8 cellular contexts compared by ENCODE assay signal in genomic region chr1:19762175-19762779, GRCh38. TPM values are rescaled to one million over a fixed set of nuclear protein-coding genes. Genes with fewer than 3 reads are reported as not detected.
DNase-seq lines count a peak whose midpoint lies in the region; ATAC-seq and TF ChIP-seq lines count a peak whose summit lies in the region.

No MANE protein-coding gene starts in this region.

- H3K4me3 Mint-ChIP-seq in brain (no peak overlapping the region), memory B cell (no peak overlapping the region)

- H3K4me1 Mint-ChIP-seq in brain (peaks cover 9% of the 10 kb centered on the region), memory B cell (peaks cover 12% of the 10 kb centered on the region)

- H3K27ac Mint-ChIP-seq in brain: no peak overlapping the region
- H3K27ac Mint-ChIP-seq in memory B cell: no peak overlapping the region

- TF ChIP-seq CTCF in AG04450 (IDR thresholded peaks at IDR 0.05; ENCODE audit: low read depth, low read length): peak; percentile 81
- TF ChIP-seq CTCF in brain (conservative IDR thresholded peaks at IDR 0.05): peak; percentile 49 to 66

- H3K4me3 ChIP-seq in AG04450 (ENCODE audit: low read depth, low read length): no peak overlapping the region

- H3K27me3 Mint-ChIP-seq in brain: peaks cover 22% of the 10 kb centered on the region
- H3K27me3 Mint-ChIP-seq in memory B cell: no peaks in the 10 kb centered on the region

- DNase-seq in AG04450 (ENCODE audit: low read depth, low spot score) (no peak), GM19238 (ENCODE audit: insufficient read length, low spot score) (peak; percentile 48), RKO (ENCODE audit: low spot score) (peak; percentile 15), memory B cell (ENCODE audit: low spot score in 2 of 2) (peak in 1 of 2 donors; percentile 26), NCI-H446 (lab: John Stamatoyannopoulos, UW) (no peak)

- H3K36me3 Mint-ChIP-seq in brain: no peaks in the 10 kb centered on the region
- H3K36me3 Mint-ChIP-seq in memory B cell: peaks cover 19% of the 10 kb centered on the region

- no peaks in the 10 kb centered on the region for H3K9me3 ChIP-seq in AG04450 (ENCODE audit: control insufficient read depth, insufficient read depth, low read length)

- H3K27ac ChIP-seq in AG04450 (ENCODE audit: low read depth, low read length): no peak overlapping the region

- H3K27me3 ChIP-seq in AG04450 (ENCODE audit: control insufficient read depth, insufficient read depth, low read length): no peaks in the 10 kb centered on the region

- ATAC-seq in memory B cell (ENCODE audit: low read depth) (peak; percentile 41), GM21717 (IDR thresholded peaks at IDR 0.05; ENCODE audit: unreplicated experiment) (no peak), GM19328 (IDR thresholded peaks at IDR 0.05; ENCODE audit: unreplicated experiment) (no peak)

- H3K9me3 Mint-ChIP-seq in brain: peaks cover 0 to 7% (median 6%) of the 10 kb centered on the region in 5 experiments
- peaks cover 3% of the 10 kb centered on the region for H3K9me3 Mint-ChIP-seq in memory B cell

- CTCF ChIA-PET in AG04450 (lab: Charles Lee): interaction anchor here (0.6 to 2.6 kb wide), 13 partner anchors 15 to 450 kb away, joined by 3 to 11 read pairs (median 3); partner anchors contain the start of gene OTUD3

- POLR2A ChIA-PET in AG04450 (lab: Yijun Ruan, JAX): no interaction called here

RNA-seq across cellular contexts. Expression of gene TMCO4, which starts 37.4 kb away (rescaled TPM):
- polyA plus RNA-seq in AG04450 (2011; rRNA removed): 10.1 and 11.4 TPM in 2 replicates
- 10.4 and 17.1 TPM in 2 replicates for polyA minus RNA-seq in AG04450 (2011; rRNA and poly(A)+ RNA removed)
- 4.8 TPM for polyA plus RNA-seq in brain (ENCODE audit: insufficient read depth, low read depth, low replicate concordance)

RNA-seq across cellular contexts. Expression of gene RNF186, which starts 52.8 kb away (rescaled TPM):
- polyA plus RNA-seq in AG04450 (2011; rRNA removed) (not detected in 2 replicates), brain (ENCODE audit: insufficient read depth, low read depth, low replicate concordance) (0.98 TPM)
- polyA minus RNA-seq in AG04450 (2011; rRNA and poly(A)+ RNA removed): not detected in 2 replicates

Comparison
In these comparisons a context has a peak if more than half of its experiments do, and no peak if none do; other contexts are left out.
1. DNase-seq: peak in GM19238 (single experiment) and RKO (single experiment); none in AG04450 (single experiment) and NCI-H446 (0 of 2).